ENCODE assay signal across 9 cellular contexts in the genomic region with DNA sequence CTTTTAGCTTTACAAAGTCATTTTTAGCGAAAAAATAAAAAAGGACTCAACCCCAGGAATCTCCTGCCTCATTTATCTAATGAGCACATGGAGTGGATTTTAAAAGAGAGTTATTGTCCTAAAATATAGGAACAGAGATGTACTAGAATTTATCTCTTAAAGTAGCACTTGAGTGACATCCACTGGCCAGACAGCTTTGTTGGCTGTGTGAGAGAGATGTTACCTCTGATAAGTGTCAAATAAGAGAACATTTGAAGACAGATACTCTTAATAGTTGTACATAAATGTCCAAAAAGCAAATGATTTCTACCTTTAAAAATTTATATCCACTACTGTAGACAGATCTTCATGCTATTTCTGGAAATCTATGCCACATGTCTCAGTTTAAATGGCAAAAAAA. TPM values are rescaled to one million over a fixed set of nuclear protein-coding genes. Genes with fewer than 3 reads are reported as not detected.
DNase-seq lines count a peak whose midpoint lies in the region; ATAC-seq and TF ChIP-seq lines count a peak whose summit lies in the region.
"Had no signal": no experiment of that assay in that cellular context is flagged by ENCODE, and none has a peak within 500 bp of the region (broad histone marks: within the 10 kb centered on the region; RNA-seq: fewer than 3 reads in every experiment).

No MANE protein-coding gene starts in this region.

- H3K9me3 Mint-ChIP-seq in HFFc6, result peaks cover 12% of the 10 kb centered on the region

- no peaks in the 10 kb centered on the region for H3K36me3 ChIP-seq in BJ (ENCODE audit: control insufficient read depth, insufficient read depth, low read length)

- H3K27me3 ChIP-seq in BJ (ENCODE audit: control insufficient read depth, insufficient read depth, low read length) (no peaks in the 10 kb centered on the region), right cardiac atrium (ENCODE audit: control insufficient read depth, insufficient read depth) (no peaks in the 10 kb centered on the region)

- no peak overlapping the region for H3K27ac Mint-ChIP-seq in HFFc6

- H3K4me3 ChIP-seq in BJ (ENCODE audit: low read depth, low read length), result no peak overlapping the region
- no peak overlapping the region for H3K4me3 ChIP-seq in right cardiac atrium (ENCODE audit: low read length)

- H3K9me3 ChIP-seq in right cardiac atrium (ENCODE audit: control insufficient read depth, low read length), result no peaks in the 10 kb centered on the region

- no peak overlapping the region for H3K4me3 Mint-ChIP-seq in HFFc6

- H3K4me1 Mint-ChIP-seq in HFFc6 (ENCODE audit: low read depth), result peaks cover 50% of the 10 kb centered on the region

- intact Hi-C loops in right cardiac atrium (cut with DNase I), result no loop called here

- POLR2A ChIA-PET in BJ (lab: Charles Lee), result no interaction called here

- WGBS in right cardiac atrium, result 85% methylated on average over 1 of the region's 1 CpG

- peak; percentile 52 to 55 for ATAC-seq in right cardiac atrium
- no peak for ATAC-seq in HG03139 (IDR thresholded peaks at IDR 0.05; ENCODE audit: unreplicated experiment)

- DNase-seq in BJ (ENCODE audit: low read depth), result no peak
- peak; percentile 65 for DNase-seq in HFFc6
- peak; percentile 73 for DNase-seq in SK-MEL-5 (ENCODE audit: low read depth, low spot score)
- no peak for DNase-seq in right cardiac atrium
- DNase-seq in DMS153 treated with DMSO at 0.1 percent for 48 hours (lab: John Stamatoyannopoulos, UW; ENCODE audit: unreplicated experiment), result no peak
- DNase-seq in NCI-H1092 treated with DMSO at 0.1 percent for 48 hours (lab: John Stamatoyannopoulos, UW), result no peak
- DNase-seq in GM20000 (ENCODE audit: low spot score), result no peak
- DNase-seq: activated CD8-positive, alpha-beta memory T cell treated with anti-CD3 and anti-CD28 coated beads for 24 hours had no signal

- in situ Hi-C loops in SK-MEL-5 (cut with HindIII; ENCODE audit: low pct_unique_long_range_greater_than_20kb, low sequenced_read_pairs), result no loop called here

- H3K4me1 ChIP-seq in right cardiac atrium (ENCODE audit: control insufficient read depth, insufficient read depth, low read length), result no peaks in the 10 kb centered on the region

- H3K27ac ChIP-seq in right cardiac atrium (ENCODE audit: low read length), result no peak overlapping the region

- CTCF ChIA-PET in BJ (lab: Yijun Ruan, JAX), result interaction anchor here (0.6 to 9.4 kb wide), 34 partner anchors 12 to 470 kb away, joined by 3 to 158 read pairs (median 4); partner anchors contain the start of genes GFM1, LXN, MFSD1 and RARRES1

- peaks cover 6% of the 10 kb centered on the region for H3K36me3 Mint-ChIP-seq in HFFc6 (ENCODE audit: low read depth)

- H3K27me3 Mint-ChIP-seq in HFFc6 (ENCODE audit: insufficient read depth), result no peaks in the 10 kb centered on the region

- TF ChIP-seq CTCF in BJ (IDR thresholded peaks at IDR 0.05; ENCODE audit: insufficient read depth, low read depth, low read length) (peak; percentile 42), HFFc6 (IDR thresholded peaks at IDR 0.05) (peak; percentile 73), GM20000 (IDR thresholded peaks at IDR 0.05; ENCODE audit: extremely low read depth, missing control alignments) (no peak)

RNA-seq across cellular contexts. Expression of gene MFSD1, which starts 12.3 kb away (rescaled TPM):
- polyA plus RNA-seq in BJ (2011; rRNA removed) (69.8 and 94.7 TPM in 2 replicates), right cardiac atrium (21.9 TPM)
- 29.4 and 42.1 TPM in 2 replicates for polyA minus RNA-seq in BJ (2011; rRNA and poly(A)+ RNA removed)
- total RNA-seq in HFFc6 (2021; fragmentation: NEBNext Ultra II Directional; extraction: Animal tissue kit (Norgen Biotek cat#: 25700)), result 10 to 100 TPM; 61.6 to 75.4 (median 68.8) TPM
- 58.3 and 62.4 TPM in 2 replicates for total RNA-seq in SK-MEL-5 (2014; rRNA removed; shearing (Covaris generic))
- polyA plus RNA-seq in SK-MEL-5 (2015; cell fraction: cytosol; rRNA removed), result 39.6 and 43.0 TPM in 2 replicates
- polyA plus RNA-seq in SK-MEL-5 (2015; cell fraction: nucleus; rRNA removed), result 26.0 and 28.5 TPM in 2 replicates
- 10 to 100 TPM; 33.7 to 50.8 (median 35.5) TPM for total RNA-seq in right cardiac atrium

RNA-seq across cellular contexts. Expression of gene RARRES1, which starts 57.3 kb away (rescaled TPM):
- 2.0 and 4.5 TPM in 2 replicates for polyA plus RNA-seq in BJ (2011; rRNA removed)
- 0.24 and 0.77 TPM in 2 replicates for polyA minus RNA-seq in BJ (2011; rRNA and poly(A)+ RNA removed)
- 1 to 10 TPM in 1 of 6 experiments, under 1 TPM in 4, not detected in 1; 0.51 to 1.3 (median 0.77) TPM for total RNA-seq in HFFc6 (2021; fragmentation: NEBNext Ultra II Directional; extraction: Animal tissue kit (Norgen Biotek cat#: 25700))
- total RNA-seq in SK-MEL-5 (2014; rRNA removed; shearing (Covaris generic)), result 0.58 TPM in 1 of 2 replicates, not detected in the other
- not detected in 2 replicates for polyA plus RNA-seq in SK-MEL-5 (2015; cell fraction: cytosol; rRNA removed)
- not detected in 2 replicates for polyA plus RNA-seq in SK-MEL-5 (2015; cell fraction: nucleus; rRNA removed)
- total RNA-seq in right cardiac atrium, result 100 to 1,000 TPM in 1 of 4 donors, 10 to 100 TPM in 3; 32.1 to 149 (median 75.0) TPM
- polyA plus RNA-seq in right cardiac atrium, result 25.5 TPM

Comparison
In these comparisons a context has a peak if more than half of its experiments do, and no peak if none do; other contexts are left out.
1. DNase-seq: peak in HFFc6 (single experiment) and SK-MEL-5 (single experiment); none in BJ (single experiment), right cardiac atrium (0 of 3), DMS153 treated with DMSO at 0.1 percent for 48 hours (single experiment), NCI-H1092 treated with DMSO at 0.1 percent for 48 hours (single experiment) and GM20000 (single experiment).
2. RNA of gene RARRES1, which starts 57.3 kb away (total RNA-seq): 32.1 to 149 TPM in right cardiac atrium; 0.51 to 1.3 TPM in HFFc6 and 0.58 TPM in SK-MEL-5; every median in the first group is over 10 times any median in the second.